In the genomic region with DNA sequence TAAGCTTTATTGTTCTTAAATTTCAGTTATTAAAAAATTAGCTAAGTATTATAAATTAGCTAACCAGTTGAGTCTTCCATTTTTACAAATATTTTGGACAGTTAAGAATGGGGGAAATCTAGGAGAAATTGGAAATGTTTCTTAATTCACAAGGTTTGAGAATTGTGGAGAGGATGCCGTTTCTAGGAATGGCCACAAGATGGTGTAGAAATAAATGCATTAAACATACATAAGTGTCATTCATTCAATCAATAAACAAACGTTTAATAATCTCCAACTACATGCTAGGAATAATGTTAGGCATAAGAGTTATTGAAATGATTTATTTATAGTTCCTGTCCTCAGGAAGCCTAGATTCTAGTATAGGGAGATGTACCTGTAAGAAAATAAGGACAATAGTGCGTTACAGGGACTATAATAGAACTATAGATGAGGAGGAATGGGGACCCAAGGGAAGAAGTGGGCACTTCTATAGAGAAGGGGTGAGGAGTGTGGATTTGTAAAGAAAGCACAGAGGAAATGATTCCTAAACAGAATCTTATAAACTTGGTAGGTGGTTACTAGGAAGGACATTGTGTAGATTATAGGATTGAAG, we compare ENCODE assay signal across 11 cellular contexts.
A peak's percentile ranks its signal among the peaks of the same experiment; 100 is the strongest.
DNase-seq lines count a peak whose midpoint lies in the region; ATAC-seq, FAIRE-seq and TF ChIP-seq lines count a peak whose summit lies in the region.
"Had no signal": no experiment of that assay in that cellular context is flagged by ENCODE, and none has a peak within 500 bp of the region (broad histone marks: within the 10 kb centered on the region; RNA-seq: fewer than 3 reads in every experiment).

No MANE protein-coding gene starts in this region.

- in situ Hi-C loops in SK-MEL-5 (cut with HindIII; ENCODE audit: low pct_unique_long_range_greater_than_20kb, low sequenced_read_pairs) = no loop called here

- TF ChIP-seq CTCF in MCF 10A (IDR thresholded peaks at IDR 0.05; ENCODE audit: unreplicated experiment) (peak; percentile 52), breast epithelium (IDR thresholded peaks at IDR 0.05) (no peak), foreskin keratinocyte (conservative IDR thresholded peaks at IDR 0.05) (peak; percentile 65), tibial artery (IDR thresholded peaks at IDR 0.05) (peak; percentile 23 to 41)

- H3K4me1 ChIP-seq in breast epithelium (no peaks in the 10 kb centered on the region), foreskin keratinocyte (peaks cover 16% of the 10 kb centered on the region), tibial artery (peaks cover 0 to 14% (median 2%) of the 10 kb centered on the region in 4 donors)

- DNase-seq in MCF 10A (ENCODE audit: unreplicated experiment) (peak; percentile 37), breast epithelium (ENCODE audit: low spot score in 2 of 2) (no peak), SK-MEL-5 (ENCODE audit: low read depth, low spot score) (peak; percentile 31), foreskin keratinocyte (no peak), tibial artery (no peak), RCC 7860 (ENCODE audit: low spot score) (no peak)
- no peak for DNase-seq in effector CD4-positive, alpha-beta T cell
- DNase-seq: AML-193; stimulated activated naive CD8-positive, alpha-beta T cell treated with anti-CD3 and anti-CD28 coated beads, Interleukin-15, amount 100 ng/mL, for 72 hours had no signal

- H3K27me3 ChIP-seq in breast epithelium (no peaks in the 10 kb centered on the region), foreskin keratinocyte (no peaks in the 10 kb centered on the region), tibial artery (no peaks in the 10 kb centered on the region)

- H3K4me3 ChIP-seq in breast epithelium (no peak overlapping the region), tibial artery (no peak overlapping the region)

- no peak for TF ChIP-seq POLR2A in breast epithelium (IDR thresholded peaks at IDR 0.05)

- no peak overlapping the region for H3K4me3 Mint-ChIP-seq in MCF 10A (ENCODE audit: unreplicated experiment)
- H3K4me3 Mint-ChIP-seq: activated naive CD8-positive, alpha-beta T cell; stimulated activated naive CD8-positive, alpha-beta T cell treated with anti-CD3 and anti-CD28 coated beads, Interleukin-15, amount 100 ng/mL, for 72 hours had no signal

- H3K36me3 Mint-ChIP-seq in MCF 10A (ENCODE audit: insufficient read depth, unreplicated experiment) = no peaks in the 10 kb centered on the region
- H3K36me3 Mint-ChIP-seq: activated naive CD8-positive, alpha-beta T cell had no signal

- CTCF ChIA-PET in MCF 10A (lab: Yijun Ruan, JAX) = interaction anchor here (0.5 to 4.6 kb wide), 34 partner anchors 9 to 526 kb away, joined by 3 to 162 read pairs (median 4); no protein-coding TSS in a partner anchor

- POLR2A ChIA-PET in MCF 10A (lab: Yijun Ruan, JAX) = interaction anchor here (0.7 to 1.7 kb wide), 4 partner anchors 74 to 86 kb away, joined by 3 to 10 read pairs (median 4); no protein-coding TSS in a partner anchor

- ATAC-seq in foreskin keratinocyte (no peak), GM21447 (IDR thresholded peaks at IDR 0.05; ENCODE audit: unreplicated experiment) (no peak)
- ATAC-seq: stimulated activated naive CD8-positive, alpha-beta T cell treated with anti-CD3 and anti-CD28 coated beads, Interleukin-15, amount 100 ng/mL, for 72 hours had no signal

- H3K27me3 Mint-ChIP-seq in MCF 10A (ENCODE audit: insufficient read depth, unreplicated experiment) = no peaks in the 10 kb centered on the region

- intact Hi-C loops in MCF 10A (cut with micrococcal nuclease) (loop anchor here (1.0 to 10.0 kb wide), 3 partner anchors 85 to 241 kb away; partner anchors contain the start of genes LARP7 and ZGRF1), breast epithelium (cut with DNase I; ENCODE audit: low total_unique reads) (no loop called here), tibial artery (cut with DNase I; ENCODE audit: low total_unique reads) (no loop called here)

- no TSS peak for BruUV-seq in MCF 10A (replicated peaks; lab: Mats Ljungman, UMichigan)

- H3K36me3 ChIP-seq in breast epithelium (no peaks in the 10 kb centered on the region), tibial artery (no peaks in the 10 kb centered on the region)

- H3K27ac ChIP-seq in breast epithelium = no peak overlapping the region
- no peak overlapping the region for H3K27ac ChIP-seq in foreskin keratinocyte
- H3K27ac ChIP-seq in tibial artery = no peak overlapping the region

- no peaks in the 10 kb centered on the region for H3K9me3 Mint-ChIP-seq in MCF 10A (ENCODE audit: unreplicated experiment)
- H3K9me3 Mint-ChIP-seq: stimulated activated naive CD8-positive, alpha-beta T cell treated with anti-CD3 and anti-CD28 coated beads, Interleukin-15, amount 100 ng/mL, for 72 hours had no signal

- H3K9me3 ChIP-seq in breast epithelium = no peaks in the 10 kb centered on the region
- no peaks in the 10 kb centered on the region for H3K9me3 ChIP-seq in tibial artery

- H3K27ac Mint-ChIP-seq in MCF 10A (ENCODE audit: low read depth, unreplicated experiment) = no peak overlapping the region
- H3K27ac Mint-ChIP-seq: activated naive CD8-positive, alpha-beta T cell; stimulated activated naive CD8-positive, alpha-beta T cell treated with anti-CD3 and anti-CD28 coated beads, Interleukin-15, amount 100 ng/mL, for 72 hours had no signal

- H3K4me1 Mint-ChIP-seq in MCF 10A (ENCODE audit: insufficient read depth, unreplicated experiment) = peaks cover 8% of the 10 kb centered on the region
- H3K4me1 Mint-ChIP-seq: stimulated activated naive CD8-positive, alpha-beta T cell treated with anti-CD3 and anti-CD28 coated beads, Interleukin-15, amount 100 ng/mL, for 72 hours had no signal

- no peak for FAIRE-seq in RCC 7860 (lab: Jason Lieb, UNC)

Comparison
In these comparisons a context has a peak if more than half of its experiments do, and no peak if none do; other contexts are left out.
1. DNase-seq: peak in MCF 10A (single experiment) and SK-MEL-5 (single experiment); none in breast epithelium (0 of 2), foreskin keratinocyte (0 of 2), tibial artery (0 of 2), RCC 7860 (single experiment) and effector CD4-positive, alpha-beta T cell (single experiment).
2. CTCF ChIP-seq: peak in MCF 10A (single experiment), foreskin keratinocyte (single experiment) and tibial artery (2 of 2); none in breast epithelium (0 of 3).